In genomic region chr20:23629017-23629541, GRCh38 we compare ENCODE assay signal across 11 cellular contexts. TPM values are rescaled to one million over a fixed set of nuclear protein-coding genes. Genes with fewer than 3 reads are reported as not detected.
DNase-seq lines count a peak whose midpoint lies in the region; ATAC-seq and TF ChIP-seq lines count a peak whose summit lies in the region.
"Had no signal": no experiment of that assay in that cellular context is flagged by ENCODE, and none has a peak within 500 bp of the region (broad histone marks: within the 10 kb centered on the region; RNA-seq: fewer than 3 reads in every experiment).

No MANE protein-coding gene starts in this region.

- H3K27me3 Mint-ChIP-seq in type B pancreatic cell, result no peaks in the 10 kb centered on the region

- H3K9ac ChIP-seq in mammary epithelial cell (ENCODE audit: insufficient read depth, low read length), result peak overlapping the region; percentile 62

- TF ChIP-seq CTCF in mammary epithelial cell (conservative IDR thresholded peaks at IDR 0.05 in 1 of 2, IDR thresholded peaks at IDR 0.05 in 1 of 2; ENCODE audit: extremely low read depth in 1 of 2, insufficient read depth in 1 of 2, low read depth in 1 of 2, low read length in 2 of 2) (no peak), kidney epithelial cell (IDR thresholded peaks at IDR 0.05; ENCODE audit: insufficient read depth, low read length, poor library complexity, severe bottlenecking) (no peak), type B pancreatic cell (conservative IDR thresholded peaks at IDR 0.05) (no peak)

- peaks cover 4% of the 10 kb centered on the region for H3K9me3 Mint-ChIP-seq in type B pancreatic cell

- in situ Hi-C loops in mammary epithelial cell (cut with MboI; ENCODE audit: low sequenced_read_pairs in 2 of 2), result loop anchor here in 1 of 2 donors (25.0 kb wide), 1 partner anchor 1242 kb away; no protein-coding TSS in a partner anchor

- H3K36me3 ChIP-seq in mammary epithelial cell (ENCODE audit: insufficient read depth, low read length) (peaks cover 5% of the 10 kb centered on the region), kidney epithelial cell (ENCODE audit: control insufficient read depth, insufficient read depth, low read length) (peaks cover 3% of the 10 kb centered on the region)

- no peak overlapping the region for H3K4me2 ChIP-seq in mammary epithelial cell (ENCODE audit: insufficient read depth, low read depth, low read length)

- CTCF ChIA-PET in mammary epithelial cell (lab: Charles Lee; ENCODE audit: low non-redundant PET), result no interaction called here

- H3K4me3 ChIP-seq in mammary epithelial cell (replicated peaks in 1 of 3; ENCODE audit: insufficient read depth in 1 of 3, low read depth in 2 of 3, low read length in 3 of 3), result no peak overlapping the region
- H3K4me3 ChIP-seq in kidney epithelial cell (ENCODE audit: low read depth, low read length), result no peak overlapping the region
- H3K4me3 ChIP-seq: thoracic aorta had no signal

- H3K4me1 ChIP-seq in mammary epithelial cell (ENCODE audit: insufficient read depth, low read length), result peaks cover 30% of the 10 kb centered on the region

- 39% methylated on average over 6 of the region's 7 CpGs for WGBS in mammary epithelial cell (ENCODE audit: low coverage, missing lambda C conversion rate)

- peak overlapping the region; percentile 83 for H3K27ac ChIP-seq in mammary epithelial cell (ENCODE audit: insufficient read depth, low read depth, low read length)

- no peaks in the 10 kb centered on the region for H3K27me3 ChIP-seq in mammary epithelial cell (ENCODE audit: insufficient read depth, low read length)
- no peaks in the 10 kb centered on the region for H3K27me3 ChIP-seq in kidney epithelial cell (ENCODE audit: control insufficient read depth, insufficient read depth, low read length)

- H4K20me1 ChIP-seq in mammary epithelial cell (ENCODE audit: insufficient read depth, low read length), result no peaks in the 10 kb centered on the region

- dilution Hi-C loops in mammary epithelial cell (cut with HindIII; ENCODE audit: low sequenced_read_pairs), result no loop called here

- no peak overlapping the region for H2AFZ ChIP-seq in mammary epithelial cell (ENCODE audit: low read depth, low read length)

- H3K36me3 Mint-ChIP-seq in type B pancreatic cell, result peaks cover 4% of the 10 kb centered on the region

- H3K4me3 Mint-ChIP-seq in type B pancreatic cell, result no peak overlapping the region

- DNase-seq in HT1080 (ENCODE audit: low read depth), result peak; percentile 96
- DNase-seq in mammary epithelial cell, result peak; percentile 96
- DNase-seq in kidney epithelial cell (ENCODE audit: low read depth), result peak; percentile 74
- DNase-seq in type B pancreatic cell (ENCODE audit: extremely low spot score, unreplicated experiment), result no peak
- no peak for DNase-seq in DMS 273 treated with DMSO at 0.1 percent for 48 hours (lab: John Stamatoyannopoulos, UW)
- DNase-seq: activated CD8-positive, alpha-beta memory T cell treated with anti-CD3 and anti-CD28 coated beads, Interleukin-2, amount 50 U/mL, for 4 hours; H7; KBM-7 had no signal

- peaks cover under 1% of the 10 kb centered on the region for H3K79me2 ChIP-seq in mammary epithelial cell (ENCODE audit: insufficient read depth, low read length)

- H3K4me1 Mint-ChIP-seq in type B pancreatic cell (ENCODE audit: unreplicated experiment), result peaks cover 8% of the 10 kb centered on the region

- ATAC-seq in GM18861 (IDR thresholded peaks at IDR 0.05; ENCODE audit: unreplicated experiment), result no peak
- ATAC-seq in HG03354 (IDR thresholded peaks at IDR 0.05; ENCODE audit: poor library complexity, severe bottlenecking, unreplicated experiment), result no peak

- BruUV-seq in mammary epithelial cell (replicated peaks; lab: Mats Ljungman, UMichigan), result no TSS peak

- H3K9me3 ChIP-seq in mammary epithelial cell (replicated peaks; ENCODE audit: insufficient read depth, low read length), result no peaks in the 10 kb centered on the region
- H3K9me3 ChIP-seq: thoracic aorta had no signal

- intact Hi-C loops in mammary epithelial cell (cut with micrococcal nuclease), result loop anchor here (1.0 kb wide), 1 partner anchor 8 kb away; the partner anchor contains the start of gene CST3

- peak overlapping the region; percentile 39 for H3K27ac Mint-ChIP-seq in type B pancreatic cell

RNA-seq across cellular contexts. Expression of gene CST3, which starts 8.7 kb away (rescaled TPM):
- 193 and 254 TPM in 2 replicates for total RNA-seq in HT1080 (2014; rRNA removed; shearing (Covaris generic))
- 330 and 351 TPM in 2 replicates for polyA plus RNA-seq in HT1080 (2015; cell fraction: cytosol; rRNA removed)
- 122 and 134 TPM in 2 replicates for polyA plus RNA-seq in HT1080 (2015; cell fraction: nucleus; rRNA removed)
- 100 to 1,000 TPM; 158 to 380 TPM for total RNA-seq in mammary epithelial cell
- 340 TPM for polyA plus RNA-seq in mammary epithelial cell
- 272 TPM for polyA minus RNA-seq in mammary epithelial cell
- total RNA-seq in kidney epithelial cell, result 303 and 381 TPM in 2 replicates
- 291 and 483 TPM in 2 replicates for total RNA-seq in type B pancreatic cell (ENCODE audit: low replicate concordance)

RNA-seq across cellular contexts. Expression of gene CST9, which starts 23.4 kb away (rescaled TPM):
- not detected in 2 replicates for total RNA-seq in HT1080 (2014; rRNA removed; shearing (Covaris generic))
- polyA plus RNA-seq in HT1080 (2015; cell fraction: cytosol; rRNA removed), result not detected in 2 replicates
- polyA plus RNA-seq in HT1080 (2015; cell fraction: nucleus; rRNA removed), result not detected in 2 replicates
- total RNA-seq in mammary epithelial cell (not detected), kidney epithelial cell (not detected in 2 replicates), type B pancreatic cell (ENCODE audit: low replicate concordance) (not detected in 2 replicates)
- polyA plus RNA-seq in mammary epithelial cell, result not detected
- not detected for polyA minus RNA-seq in mammary epithelial cell
- total RNA-seq: H7, thoracic aorta had no signal

RNA-seq across cellular contexts. Expression of gene CST4, which starts 59.8 kb away (rescaled TPM):
- total RNA-seq in HT1080 (2014; rRNA removed; shearing (Covaris generic)), result not detected in 2 replicates
- not detected in 2 replicates for polyA plus RNA-seq in HT1080 (2015; cell fraction: cytosol; rRNA removed)
- polyA plus RNA-seq in HT1080 (2015; cell fraction: nucleus; rRNA removed), result not detected in 2 replicates
- total RNA-seq in mammary epithelial cell (not detected), kidney epithelial cell (not detected in 2 replicates), type B pancreatic cell (ENCODE audit: low replicate concordance) (2.1 and 56.8 TPM in 2 replicates)
- polyA plus RNA-seq in mammary epithelial cell, result not detected
- not detected for polyA minus RNA-seq in mammary epithelial cell
- total RNA-seq: H7, thoracic aorta had no signal

Comparison
In these comparisons a context has a peak if more than half of its experiments do, and no peak if none do; other contexts are left out.
1. DNase-seq: peak in HT1080 (single experiment), mammary epithelial cell (single experiment) and kidney epithelial cell (single experiment); none in type B pancreatic cell (single experiment) and DMS 273 treated with DMSO at 0.1 percent for 48 hours (single experiment).